ENCODE assay signal across 12 cellular contexts in the genomic region with DNA sequence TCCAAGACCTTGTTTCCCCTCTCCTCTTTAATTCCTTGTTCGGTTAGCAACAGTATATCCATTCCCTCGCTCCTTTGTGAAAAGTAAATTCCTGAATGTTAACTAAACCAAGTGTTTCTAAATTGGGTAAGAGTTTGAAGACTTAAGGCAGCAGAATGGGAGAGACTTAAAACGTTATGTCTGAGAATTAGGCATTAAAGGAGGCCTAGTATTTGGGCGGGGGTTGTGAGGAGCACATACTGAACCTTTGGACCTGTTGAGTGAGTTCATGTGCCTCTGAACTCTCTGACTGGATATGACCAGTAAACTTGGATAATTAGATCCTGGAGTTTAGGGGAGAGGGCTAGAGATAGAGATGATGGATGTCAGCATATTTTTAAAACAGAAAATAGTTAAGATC. TPM values are rescaled to one million over a fixed set of nuclear protein-coding genes. Genes with fewer than 3 reads are reported as not detected.
A peak's percentile ranks its signal among the peaks of the same experiment; 100 is the strongest.
DNase-seq lines count a peak whose midpoint lies in the region; ATAC-seq, FAIRE-seq and TF ChIP-seq lines count a peak whose summit lies in the region.
"Had no signal": no experiment of that assay in that cellular context is flagged by ENCODE, and none has a peak within 500 bp of the region (broad histone marks: within the 10 kb centered on the region; RNA-seq: fewer than 3 reads in every experiment).

No MANE protein-coding gene starts in this region.

- H2AFZ ChIP-seq in astrocyte (ENCODE audit: low read depth, low read length), result no peak overlapping the region

- H3K9me3 ChIP-seq in astrocyte (ENCODE audit: insufficient read depth, low read depth, low read length) (peaks cover 5% of the 10 kb centered on the region), testis (no peaks in the 10 kb centered on the region)

- intact Hi-C loops in testis (cut with DNase I; ENCODE audit: low total_unique reads), result no loop called here

- no peak for ATAC-seq in HG02759 (IDR thresholded peaks at IDR 0.05; ENCODE audit: unreplicated experiment)
- ATAC-seq: activated naive CD8-positive, alpha-beta T cell treated with anti-CD3 and anti-CD28 coated beads, Interleukin-2, amount 50 U/mL, for 24 hours; T-cell had no signal

- 13 to 15% methylated on average over 4 of the region's 4 CpGs for WGBS in testis, 2 donors

- H3K79me2 ChIP-seq in astrocyte (ENCODE audit: insufficient read depth, low read length), result peaks cover 62% of the 10 kb centered on the region

- H3K4me1 ChIP-seq in astrocyte (ENCODE audit: insufficient read depth, low read length), result peaks cover 20% of the 10 kb centered on the region
- peaks cover 16% of the 10 kb centered on the region for H3K4me1 ChIP-seq in testis

- H3K27me3 Mint-ChIP-seq in astrocyte (ENCODE audit: low read depth, unreplicated experiment), result no peaks in the 10 kb centered on the region
- H3K27me3 Mint-ChIP-seq: activated naive CD8-positive, alpha-beta T cell treated with anti-CD3 and anti-CD28 coated beads, Interleukin-2, amount 50 U/mL, for 24 hours; T-cell had no signal

- H3K4me2 ChIP-seq in astrocyte (ENCODE audit: low read length), result peak overlapping the region; percentile 89

- peaks cover 39% of the 10 kb centered on the region for H3K4me1 Mint-ChIP-seq in astrocyte (ENCODE audit: low read depth, unreplicated experiment)

- no peak overlapping the region for H3K27ac Mint-ChIP-seq in astrocyte (ENCODE audit: unreplicated experiment)
- H3K27ac Mint-ChIP-seq: activated naive CD8-positive, alpha-beta T cell treated with anti-CD3 and anti-CD28 coated beads, Interleukin-2, amount 50 U/mL, for 24 hours; T-cell had no signal

- no peaks in the 10 kb centered on the region for H3K9me3 Mint-ChIP-seq in astrocyte (ENCODE audit: unreplicated experiment)
- H3K9me3 Mint-ChIP-seq: activated naive CD8-positive, alpha-beta T cell treated with anti-CD3 and anti-CD28 coated beads, Interleukin-2, amount 50 U/mL, for 24 hours; T-cell had no signal

- peak overlapping the region; percentile 89 for H3K9ac ChIP-seq in astrocyte (ENCODE audit: low read length)

- H4K20me1 ChIP-seq in astrocyte (ENCODE audit: insufficient read depth, low read length), result peaks cover 43% of the 10 kb centered on the region

- H3K36me3 Mint-ChIP-seq in astrocyte (ENCODE audit: low read depth, unreplicated experiment), result no peaks in the 10 kb centered on the region

- FAIRE-seq in astrocyte (lab: Jason Lieb, UNC), result no peak
- FAIRE-seq: A204.1, HTR-8/SVneo had no signal

- no peak for TF ChIP-seq POLR2A in testis (IDR thresholded peaks at IDR 0.05)

- TF ChIP-seq CTCF in astrocyte (IDR thresholded peaks at IDR 0.05; ENCODE audit: insufficient read depth, low read depth, low read length) (no peak), testis (IDR thresholded peaks at IDR 0.05) (no peak)

- no peak overlapping the region for H3K4me3 Mint-ChIP-seq in astrocyte (ENCODE audit: unreplicated experiment)
- H3K4me3 Mint-ChIP-seq: activated naive CD8-positive, alpha-beta T cell treated with anti-CD3 and anti-CD28 coated beads, Interleukin-2, amount 50 U/mL, for 24 hours; T-cell had no signal

- H3K27me3 ChIP-seq in astrocyte (ENCODE audit: insufficient read depth, low read length) (no peaks in the 10 kb centered on the region), testis (no peaks in the 10 kb centered on the region)

- DNase-seq in DMS53 (lab: John Stamatoyannopoulos, UW) (peak; percentile 16), DMS53 treated with DMSO at 0.1 percent for 48 hours (lab: John Stamatoyannopoulos, UW; ENCODE audit: unreplicated experiment) (no peak), astrocyte (ENCODE audit: low read depth) (no peak), kidney tubule cell (ENCODE audit: low spot score) (peak; percentile 2), testis (no peak), DMS153 (lab: John Stamatoyannopoulos, UW) (no peak), NCI-H1105 (lab: John Stamatoyannopoulos, UW) (no peak)
- DNase-seq: activated naive CD8-positive, alpha-beta T cell treated with anti-CD3 and anti-CD28 coated beads, Interleukin-2, amount 50 U/mL, for 24 hours; T-cell had no signal

- H3K36me3 ChIP-seq in astrocyte (ENCODE audit: insufficient read depth, low read length) (no peaks in the 10 kb centered on the region), testis (ENCODE audit: low read depth, missing control alignments) (no peaks in the 10 kb centered on the region)

- H3K4me3 ChIP-seq in astrocyte (ENCODE audit: insufficient read depth, low read depth, low read length) (peak overlapping the region; percentile 97), testis (peak overlapping the region in 1 of 2 donors; percentile 89)

- H3K27ac ChIP-seq in astrocyte (ENCODE audit: low read depth, low read length), result peak overlapping the region; percentile 83
- H3K27ac ChIP-seq in testis, result peak overlapping the region; percentile 89 to 91

RNA-seq across cellular contexts. Expression of a gene that starts 1.2 kb away (rescaled TPM):
- total RNA-seq in astrocyte (136 and 179 TPM in 2 replicates), testis (10 to 100 TPM; 77.5 to 85.0 TPM)
- 60.9 TPM for polyA plus RNA-seq in testis (ENCODE audit: insufficient read depth, low read depth, low replicate concordance)

RNA-seq across cellular contexts. Expression of a gene that starts 50.1 kb away (rescaled TPM):
- total RNA-seq in astrocyte (380 and 385 TPM in 2 replicates), testis (100 to 1,000 TPM; 324 to 589 TPM)
- 290 TPM for polyA plus RNA-seq in testis (ENCODE audit: insufficient read depth, low read depth, low replicate concordance)

Comparison
In these comparisons a context has a peak if more than half of its experiments do, and no peak if none do; other contexts are left out.
1. DNase-seq: peak in DMS53 (single experiment) and kidney tubule cell (single experiment); none in DMS53 treated with DMSO at 0.1 percent for 48 hours (single experiment), astrocyte (single experiment), testis (single experiment), DMS153 (single experiment) and NCI-H1105 (single experiment).